10 cellular contexts compared by ENCODE assay signal in genomic region chr1:177817969-177818872, GRCh38.
DNase-seq lines count a peak whose midpoint lies in the region; ATAC-seq and TF ChIP-seq lines count a peak whose summit lies in the region.
"Had no signal": no experiment of that assay in that cellular context is flagged by ENCODE, and none has a peak within 500 bp of the region (broad histone marks: within the 10 kb centered on the region; RNA-seq: fewer than 3 reads in every experiment).

No MANE protein-coding gene starts in this region.

- H3K4me3 Mint-ChIP-seq in natural killer cell treated with Interleukin-12 subunit alpha and Interleukin-12 subunit beta and Interleukin-15 and Interleukin-18, amount 100 ng/mL, for 72 hours, result no peak overlapping the region

- no peaks in the 10 kb centered on the region for H3F3A ChIP-seq in Loucy (ENCODE audit: low read depth)

- no peaks in the 10 kb centered on the region for H3K36me3 Mint-ChIP-seq in natural killer cell treated with Interleukin-12 subunit alpha and Interleukin-12 subunit beta and Interleukin-15 and Interleukin-18, amount 100 ng/mL, for 72 hours

- no peaks in the 10 kb centered on the region for H4K20me1 ChIP-seq in Loucy (ENCODE audit: insufficient read depth, low read length, poor library complexity, severe bottlenecking)

- no peak for DNase-seq in A673 (ENCODE audit: low spot score)
- no peak for DNase-seq in amniotic stem cell (lab: John Stamatoyannopoulos, UW)
- DNase-seq in natural killer cell treated with Interleukin-12 subunit alpha and Interleukin-12 subunit beta and Interleukin-15 and Interleukin-18, amount 100 ng/mL, for 72 hours (ENCODE audit: low spot score), result no peak
- DNase-seq in lower lobe of right lung, result no peak
- DNase-seq: left ventricle myocardium superior, NCI-H524 had no signal

- no TSS peak for BruUV-seq in A673 (replicated peaks; lab: Mats Ljungman, UMichigan)

- H3K27ac ChIP-seq in A673 (ENCODE audit: low read depth, low read length, poor library complexity, severe bottlenecking) (no peak overlapping the region), lower lobe of right lung (no peak overlapping the region)

- no peaks in the 10 kb centered on the region for H3K4me1 Mint-ChIP-seq in natural killer cell treated with Interleukin-12 subunit alpha and Interleukin-12 subunit beta and Interleukin-15 and Interleukin-18, amount 100 ng/mL, for 72 hours (ENCODE audit: low read depth in 2 of 2)

- H3K9me2 ChIP-seq in Loucy (replicated peaks; ENCODE audit: low read depth, low read length), result no peaks in the 10 kb centered on the region

- no peak overlapping the region for H3K27ac Mint-ChIP-seq in natural killer cell treated with Interleukin-12 subunit alpha and Interleukin-12 subunit beta and Interleukin-15 and Interleukin-18, amount 100 ng/mL, for 72 hours

- no peaks in the 10 kb centered on the region for H3K27me3 ChIP-seq in A673 (replicated peaks; ENCODE audit: insufficient read depth, low read depth, low read length, poor library complexity)
- no peaks in the 10 kb centered on the region for H3K27me3 ChIP-seq in Loucy (ENCODE audit: insufficient read depth, low read length, poor library complexity, severe bottlenecking)
- H3K27me3 ChIP-seq in lower lobe of right lung (ENCODE audit: low read depth), result no peaks in the 10 kb centered on the region

- H2AFZ ChIP-seq in Loucy (ENCODE audit: low read length), result no peak overlapping the region

- CTCF ChIA-PET in A673 (lab: Charles Lee), result no interaction called here

- no peaks in the 10 kb centered on the region for H3K79me2 ChIP-seq in Loucy (ENCODE audit: insufficient read depth, low read length)

- no peak overlapping the region for H3K9ac ChIP-seq in Loucy (ENCODE audit: low read depth, low read length, poor library complexity, severe bottlenecking)

- no peak overlapping the region for H3K4me2 ChIP-seq in Loucy (ENCODE audit: low read depth, low read length, poor library complexity, severe bottlenecking)

- H3K9me3 Mint-ChIP-seq in natural killer cell treated with Interleukin-12 subunit alpha and Interleukin-12 subunit beta and Interleukin-15 and Interleukin-18, amount 100 ng/mL, for 72 hours, result peaks cover 16% of the 10 kb centered on the region

- intact Hi-C loops in A673 (cut with micrococcal nuclease; ENCODE audit: unreplicated experiment) (no loop called here), lower lobe of right lung (cut with DNase I) (no loop called here)

- ATAC-seq in GM19328 (IDR thresholded peaks at IDR 0.05; ENCODE audit: unreplicated experiment) (peak; percentile 79), HG02852 (IDR thresholded peaks at IDR 0.05; ENCODE audit: unreplicated experiment) (peak; percentile 94), SK-N-SH treated with all-trans-retinoic acid at 6 μM for 48 hours (no peak), lower lobe of right lung (no peak)
- ATAC-seq in natural killer cell treated with Interleukin-12 subunit alpha and Interleukin-12 subunit beta and Interleukin-15 and Interleukin-18, amount 100 ng/mL, for 72 hours, result no peak
- ATAC-seq: left ventricle myocardium superior had no signal

- 0 out of 2 replicates have a peak, but pooled peaks have one; percentile 29 for TF ChIP-seq CTCF in A673 (conservative IDR thresholded peaks at IDR 0.05; ENCODE audit: low read depth, low read length)
- 0 out of 2 replicates have a peak, but pooled peaks have one; percentile 13 for TF ChIP-seq CTCF in Loucy (conservative IDR thresholded peaks at IDR 0.05; ENCODE audit: low read length)
- no peak for TF ChIP-seq CTCF in lower lobe of right lung (IDR thresholded peaks at IDR 0.05)

- H3K9me3 ChIP-seq in A673 (ENCODE audit: low read depth, low read length, poor library complexity, severe bottlenecking) (no peaks in the 10 kb centered on the region), Loucy (ENCODE audit: insufficient read depth, low read depth, low read length) (no peaks in the 10 kb centered on the region), lower lobe of right lung (no peaks in the 10 kb centered on the region)

- POLR2A ChIA-PET in A673 (lab: Charles Lee; ENCODE audit: low non-redundant PET), result no interaction called here

- no peaks in the 10 kb centered on the region for H3K27me3 Mint-ChIP-seq in natural killer cell treated with Interleukin-12 subunit alpha and Interleukin-12 subunit beta and Interleukin-15 and Interleukin-18, amount 100 ng/mL, for 72 hours

- H3K36me3 ChIP-seq in A673 (ENCODE audit: insufficient read depth, low read length, poor library complexity, severe bottlenecking) (no peaks in the 10 kb centered on the region), Loucy (ENCODE audit: insufficient read depth, low read length) (no peaks in the 10 kb centered on the region), lower lobe of right lung (no peaks in the 10 kb centered on the region)

- H3K4me1 ChIP-seq in A673 (ENCODE audit: insufficient read depth, low read length, poor library complexity, severe bottlenecking), result peaks cover 3% of the 10 kb centered on the region
- H3K4me1 ChIP-seq in Loucy (ENCODE audit: insufficient read depth, low read length, poor library complexity, severe bottlenecking), result no peaks in the 10 kb centered on the region
- no peaks in the 10 kb centered on the region for H3K4me1 ChIP-seq in lower lobe of right lung

- no peak overlapping the region for H3K4me3 ChIP-seq in A673 (ENCODE audit: low read depth, low read length, poor library complexity, severe bottlenecking)
- no peak overlapping the region for H3K4me3 ChIP-seq in Loucy (ENCODE audit: low read length, poor library complexity, severe bottlenecking)
- no peak overlapping the region for H3K4me3 ChIP-seq in lower lobe of right lung

TF ChIP-seq in SK-N-SH treated with all-trans-retinoic acid at 6 μM for 48 hours, 23 proteins besides CTCF, POLR2A, EP300 and RAD21:
- TF ChIP-seq ARNTL (CRISPR knock-in tag; IDR thresholded peaks at IDR 0.05; ENCODE audit: borderline replicate concordance, low read depth) (no peak), ZNF70 (CRISPR knock-in tag; IDR thresholded peaks at IDR 0.05) (no peak), SNAI2 (CRISPR knock-in tag; IDR thresholded peaks at IDR 0.05) (no peak), ZFP3 (CRISPR knock-in tag; IDR thresholded peaks at IDR 0.05) (no peak), PPARA (CRISPR knock-in tag; IDR thresholded peaks at IDR 0.05; ENCODE audit: borderline replicate concordance) (no peak), TOX (CRISPR knock-in tag; IDR thresholded peaks at IDR 0.05; ENCODE audit: borderline replicate concordance) (no peak), TCF4 (CRISPR knock-in tag; IDR thresholded peaks at IDR 0.05; ENCODE audit: borderline replicate concordance) (no peak)

Comparison
In these comparisons a context has a peak if more than half of its experiments do, and no peak if none do; other contexts are left out.
1. ATAC-seq: peak in GM19328 (single experiment) and HG02852 (single experiment); none in SK-N-SH treated with all-trans-retinoic acid at 6 μM for 48 hours (single experiment), natural killer cell treated with Interleukin-12 subunit alpha and Interleukin-12 subunit beta and Interleukin-15 and Interleukin-18, amount 100 ng/mL, for 72 hours (0 of 2) and lower lobe of right lung (0 of 2).